Comparison of ENCODE assay signal across 1 cellular context in the genomic region with DNA sequence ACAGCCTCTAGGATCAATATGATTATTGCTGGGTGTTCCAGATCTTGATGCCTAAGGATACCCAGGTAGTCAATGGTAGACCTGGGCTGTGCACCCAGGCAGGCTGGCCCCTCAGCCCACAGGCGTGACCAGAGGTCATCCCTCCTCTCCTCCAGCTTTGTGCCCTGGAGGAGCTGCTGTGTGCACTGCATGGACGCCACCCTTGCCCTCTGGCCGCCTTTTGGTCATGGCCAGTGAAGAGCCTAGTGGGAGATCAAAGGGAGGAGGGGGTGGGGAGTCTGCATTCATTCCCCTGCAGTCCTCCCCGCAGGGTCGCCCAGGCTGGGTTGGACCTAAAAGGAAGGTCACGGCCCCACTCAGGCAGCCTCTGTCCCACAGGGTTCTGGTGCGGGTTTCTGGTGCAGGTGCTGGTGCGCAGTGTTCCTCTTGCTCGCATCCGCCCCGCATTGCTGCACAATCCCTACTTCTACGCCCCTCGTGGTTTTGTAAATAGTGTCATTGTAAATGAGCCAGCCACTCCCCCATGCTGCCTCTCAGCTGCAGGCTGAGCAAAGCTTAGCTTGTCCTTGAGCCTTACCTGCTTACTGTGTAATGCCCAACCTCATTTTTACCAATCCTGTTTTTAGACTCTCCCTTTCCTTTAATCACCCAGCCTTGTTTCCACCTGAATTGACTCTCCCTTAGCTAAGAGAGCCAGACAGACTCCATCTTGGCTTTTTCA.
TF ChIP-seq lines count a peak whose summit lies in the region.

No MANE protein-coding gene starts in this region.

TF ChIP-seq in HepG2, 621 proteins besides CTCF, POLR2A, EP300 and RAD21 (continued from another document and continues in another):
- TF ChIP-seq, protein P1, sequence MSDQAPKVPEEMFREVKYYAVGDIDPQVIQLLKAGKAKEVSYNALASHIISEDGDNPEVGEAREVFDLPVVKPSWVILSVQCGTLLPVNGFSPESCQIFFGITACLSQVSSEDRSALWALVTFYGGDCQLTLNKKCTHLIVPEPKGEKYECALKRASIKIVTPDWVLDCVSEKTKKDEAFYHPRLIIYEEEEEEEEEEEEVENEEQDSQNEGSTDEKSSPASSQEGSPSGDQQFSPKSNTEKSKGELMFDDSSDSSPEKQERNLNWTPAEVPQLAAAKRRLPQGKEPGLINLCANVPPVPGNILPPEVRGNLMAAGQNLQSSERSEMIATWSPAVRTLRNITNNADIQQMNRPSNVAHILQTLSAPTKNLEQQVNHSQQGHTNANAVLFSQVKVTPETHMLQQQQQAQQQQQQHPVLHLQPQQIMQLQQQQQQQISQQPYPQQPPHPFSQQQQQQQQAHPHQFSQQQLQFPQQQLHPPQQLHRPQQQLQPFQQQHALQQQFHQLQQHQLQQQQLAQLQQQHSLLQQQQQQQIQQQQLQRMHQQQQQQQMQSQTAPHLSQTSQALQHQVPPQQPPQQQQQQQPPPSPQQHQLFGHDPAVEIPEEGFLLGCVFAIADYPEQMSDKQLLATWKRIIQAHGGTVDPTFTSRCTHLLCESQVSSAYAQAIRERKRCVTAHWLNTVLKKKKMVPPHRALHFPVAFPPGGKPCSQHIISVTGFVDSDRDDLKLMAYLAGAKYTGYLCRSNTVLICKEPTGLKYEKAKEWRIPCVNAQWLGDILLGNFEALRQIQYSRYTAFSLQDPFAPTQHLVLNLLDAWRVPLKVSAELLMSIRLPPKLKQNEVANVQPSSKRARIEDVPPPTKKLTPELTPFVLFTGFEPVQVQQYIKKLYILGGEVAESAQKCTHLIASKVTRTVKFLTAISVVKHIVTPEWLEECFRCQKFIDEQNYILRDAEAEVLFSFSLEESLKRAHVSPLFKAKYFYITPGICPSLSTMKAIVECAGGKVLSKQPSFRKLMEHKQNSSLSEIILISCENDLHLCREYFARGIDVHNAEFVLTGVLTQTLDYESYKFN (CRISPR knock-in tag; conservative IDR thresholded peaks at IDR 0.05), result peak; percentile 99
- TF ChIP-seq GLMP (CRISPR knock-in tag; IDR thresholded peaks at IDR 0.05; ENCODE audit: borderline replicate concordance), result no peak; the same call in 1 of the 2 replicates
- TF ChIP-seq ZSCAN25 (CRISPR knock-in tag; IDR thresholded peaks at IDR 0.05), result peak; percentile 93
- TF ChIP-seq PHF5A (CRISPR knock-in tag; IDR thresholded peaks at IDR 0.05; ENCODE audit: low read depth, unreplicated experiment), result peak; percentile 91
- no peak for TF ChIP-seq REL (CRISPR knock-in tag; conservative IDR thresholded peaks at IDR 0.05)
- TF ChIP-seq ZNF17 (CRISPR knock-in tag; IDR thresholded peaks at IDR 0.05), result no peak
- peak; percentile 99 for TF ChIP-seq ZNF383 (CRISPR knock-in tag; IDR thresholded peaks at IDR 0.05; ENCODE audit: borderline replicate concordance)
- TF ChIP-seq ZBTB14 (CRISPR knock-in tag; IDR thresholded peaks at IDR 0.05), result peak; percentile 55; the same call in 1 of the 2 replicates
- TF ChIP-seq, protein P2, sequence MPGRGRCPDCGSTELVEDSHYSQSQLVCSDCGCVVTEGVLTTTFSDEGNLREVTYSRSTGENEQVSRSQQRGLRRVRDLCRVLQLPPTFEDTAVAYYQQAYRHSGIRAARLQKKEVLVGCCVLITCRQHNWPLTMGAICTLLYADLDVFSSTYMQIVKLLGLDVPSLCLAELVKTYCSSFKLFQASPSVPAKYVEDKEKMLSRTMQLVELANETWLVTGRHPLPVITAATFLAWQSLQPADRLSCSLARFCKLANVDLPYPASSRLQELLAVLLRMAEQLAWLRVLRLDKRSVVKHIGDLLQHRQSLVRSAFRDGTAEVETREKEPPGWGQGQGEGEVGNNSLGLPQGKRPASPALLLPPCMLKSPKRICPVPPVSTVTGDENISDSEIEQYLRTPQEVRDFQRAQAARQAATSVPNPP (CRISPR knock-in tag; IDR thresholded peaks at IDR 0.05), result peak; percentile 96
- TF ChIP-seq NCOA5 (CRISPR knock-in tag; IDR thresholded peaks at IDR 0.05), result no peak
- TF ChIP-seq IRF2 (CRISPR knock-in tag; IDR thresholded peaks at IDR 0.05), result peak; percentile 98
- no peak for TF ChIP-seq ZFP82 (CRISPR knock-in tag; IDR thresholded peaks at IDR 0.05; ENCODE audit: borderline replicate concordance)
- peak; percentile 85; the same call in 1 of the 2 replicates for TF ChIP-seq ZNF784 (CRISPR knock-in tag; IDR thresholded peaks at IDR 0.05; ENCODE audit: borderline replicate concordance)
- TF ChIP-seq REPIN1 (CRISPR knock-in tag; IDR thresholded peaks at IDR 0.05; ENCODE audit: borderline replicate concordance, low read depth), result peak; percentile 99
- TF ChIP-seq CENPT (CRISPR knock-in tag; IDR thresholded peaks at IDR 0.05; ENCODE audit: low read depth), result no peak; the same call in 1 of the 2 replicates
- no peak for TF ChIP-seq MTF2 (CRISPR knock-in tag; IDR thresholded peaks at IDR 0.05; ENCODE audit: borderline replicate concordance)
- peak; percentile 98 for TF ChIP-seq ZBTB39 (CRISPR knock-in tag; IDR thresholded peaks at IDR 0.05)
- TF ChIP-seq MLLT10 (CRISPR knock-in tag; IDR thresholded peaks at IDR 0.05), result no peak
- peak; percentile 97 for TF ChIP-seq FOXK2 (IDR thresholded peaks at IDR 0.05)
- TF ChIP-seq GMEB2 (CRISPR knock-in tag; IDR thresholded peaks at IDR 0.05; ENCODE audit: low read depth), result no peak
- 0 out of 2 replicates have a peak, but pooled peaks have one; percentile 76 for TF ChIP-seq ZFP36L2 (CRISPR knock-in tag; IDR thresholded peaks at IDR 0.05)
- TF ChIP-seq PAWR (CRISPR knock-in tag; IDR thresholded peaks at IDR 0.05; ENCODE audit: borderline replicate concordance), result peak; percentile 93; the same call in 1 of the 2 replicates
- no peak; the same call in 1 of the 2 replicates for TF ChIP-seq RFXAP (CRISPR knock-in tag; IDR thresholded peaks at IDR 0.05; ENCODE audit: borderline replicate concordance)
- TF ChIP-seq, protein P3, sequence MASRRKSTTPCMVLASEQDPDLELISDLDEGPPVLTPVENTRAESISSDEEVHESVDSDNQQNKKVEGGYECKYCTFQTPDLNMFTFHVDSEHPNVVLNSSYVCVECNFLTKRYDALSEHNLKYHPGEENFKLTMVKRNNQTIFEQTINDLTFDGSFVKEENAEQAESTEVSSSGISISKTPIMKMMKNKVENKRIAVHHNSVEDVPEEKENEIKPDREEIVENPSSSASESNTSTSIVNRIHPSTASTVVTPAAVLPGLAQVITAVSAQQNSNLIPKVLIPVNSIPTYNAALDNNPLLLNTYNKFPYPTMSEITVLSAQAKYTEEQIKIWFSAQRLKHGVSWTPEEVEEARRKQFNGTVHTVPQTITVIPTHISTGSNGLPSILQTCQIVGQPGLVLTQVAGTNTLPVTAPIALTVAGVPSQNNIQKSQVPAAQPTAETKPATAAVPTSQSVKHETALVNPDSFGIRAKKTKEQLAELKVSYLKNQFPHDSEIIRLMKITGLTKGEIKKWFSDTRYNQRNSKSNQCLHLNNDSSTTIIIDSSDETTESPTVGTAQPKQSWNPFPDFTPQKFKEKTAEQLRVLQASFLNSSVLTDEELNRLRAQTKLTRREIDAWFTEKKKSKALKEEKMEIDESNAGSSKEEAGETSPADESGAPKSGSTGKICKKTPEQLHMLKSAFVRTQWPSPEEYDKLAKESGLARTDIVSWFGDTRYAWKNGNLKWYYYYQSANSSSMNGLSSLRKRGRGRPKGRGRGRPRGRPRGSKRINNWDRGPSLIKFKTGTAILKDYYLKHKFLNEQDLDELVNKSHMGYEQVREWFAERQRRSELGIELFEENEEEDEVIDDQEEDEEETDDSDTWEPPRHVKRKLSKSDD (CRISPR knock-in tag; IDR thresholded peaks at IDR 0.05; ENCODE audit: low read depth), result peak; percentile 95
- no peak for TF ChIP-seq ELK4 (CRISPR knock-in tag; IDR thresholded peaks at IDR 0.05; ENCODE audit: borderline replicate concordance)
- TF ChIP-seq, protein P4, sequence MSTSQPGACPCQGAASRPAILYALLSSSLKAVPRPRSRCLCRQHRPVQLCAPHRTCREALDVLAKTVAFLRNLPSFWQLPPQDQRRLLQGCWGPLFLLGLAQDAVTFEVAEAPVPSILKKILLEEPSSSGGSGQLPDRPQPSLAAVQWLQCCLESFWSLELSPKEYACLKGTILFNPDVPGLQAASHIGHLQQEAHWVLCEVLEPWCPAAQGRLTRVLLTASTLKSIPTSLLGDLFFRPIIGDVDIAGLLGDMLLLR (CRISPR knock-in tag; IDR thresholded peaks at IDR 0.05), result peak; percentile 76; the same call in 1 of the 2 replicates
- TF ChIP-seq KMT2B (CRISPR knock-in tag; IDR thresholded peaks at IDR 0.05), result peak; percentile 76
- peak; percentile 99 for TF ChIP-seq GATAD2A (CRISPR knock-in tag; IDR thresholded peaks at IDR 0.05)
- TF ChIP-seq PHF21A (CRISPR knock-in tag; IDR thresholded peaks at IDR 0.05), result peak; percentile 100
- peak; percentile 98 for TF ChIP-seq POGK (CRISPR knock-in tag; conservative IDR thresholded peaks at IDR 0.05)
- peak; percentile 91 for TF ChIP-seq ZNF644 (CRISPR knock-in tag; IDR thresholded peaks at IDR 0.05; ENCODE audit: low read depth)
- peak; percentile 91; the same call in 1 of the 2 replicates for TF ChIP-seq ZBTB42 (CRISPR knock-in tag; IDR thresholded peaks at IDR 0.05)
- TF ChIP-seq ZFAT (CRISPR knock-in tag; conservative IDR thresholded peaks at IDR 0.05), result no peak
- peak; percentile 67; the same call in 1 of the 2 replicates for TF ChIP-seq ZNF441 (CRISPR knock-in tag; IDR thresholded peaks at IDR 0.05; ENCODE audit: borderline replicate concordance)
- no peak for TF ChIP-seq FOXM1 (CRISPR knock-in tag; IDR thresholded peaks at IDR 0.05)
